ENCODE assay signal across 19 cellular contexts in genomic region chr9:138024131-138024530, GRCh38.
A peak's percentile ranks its signal among the peaks of the same experiment; 100 is the strongest.
DNase-seq lines count a peak whose midpoint lies in the region; TF ChIP-seq lines count a peak whose summit lies in the region.
"Had no signal": no experiment of that assay in that cellular context is flagged by ENCODE, and none has a peak within 500 bp of the region (broad histone marks: within the 10 kb centered on the region; RNA-seq: fewer than 3 reads in every experiment).

No MANE protein-coding gene starts in this region.

- DNase-seq in left ventricle myocardium inferior (no peak), cardiac septum (ENCODE audit: low spot score) (no peak), dorsolateral prefrontal cortex (peak in 4 of 10 donors; percentile 2 to 26 (median 12)), mesendoderm (no peak), ureter (ENCODE audit: low spot score) (peak; percentile 33), transverse colon (no peak), HFFc6 (no peak)
- DNase-seq in activated CD4-positive, alpha-beta T cell treated with anti-CD3 and anti-CD28 coated beads, Interleukin-2, amount 50 U/mL, for 48 hours = no peak
- DNase-seq: amniotic stem cell; CD8-positive, alpha-beta memory T cell; foreskin fibroblast; MG63; naive thymus-derived CD4-positive, alpha-beta T cell; NCI-H1694 treated with DMSO at 0.1 percent for 48 hours; NCI-H446; stimulated activated naive CD4-positive, alpha-beta T cell; WERI-Rb-1 had no signal

- peak overlapping the region; percentile 54 for H3K9ac ChIP-seq in mesendoderm (ENCODE audit: low read length)

- H3K9me3 ChIP-seq in left ventricle myocardium inferior (replicated peaks) (no peaks in the 10 kb centered on the region), transverse colon (no peaks in the 10 kb centered on the region)
- H3K9me3 ChIP-seq: MG63 had no signal

- no peak overlapping the region for H3K4ac ChIP-seq in mesendoderm (ENCODE audit: low read depth, low read length)

- no peak overlapping the region for H4K8ac ChIP-seq in mesendoderm (ENCODE audit: low read depth, low read length)

- H3K4me3 Mint-ChIP-seq in HFFc6 = no peak overlapping the region
- H3K4me3 Mint-ChIP-seq: activated T-helper 17 cell treated with anti-CD3 and anti-CD28 coated beads, Interleukin-2, amount 50 U/mL, for 72 hours; T-helper 1 cell treated with Interleukin-12 subunit alpha and Interleukin-12 subunit beta and Interleukin-4 antibody, amounts not matched to agents 30 μg/mL and 1 μg/mL, for 36 hours had no signal

- no peak overlapping the region for H3K4me2 ChIP-seq in mesendoderm (ENCODE audit: low read length)

- H2BK5ac ChIP-seq in mesendoderm (ENCODE audit: low read length) = no peak overlapping the region

- no peak overlapping the region for H4K5ac ChIP-seq in mesendoderm (ENCODE audit: low read length)

- no CpG with 5 or more reads among the region's 9 CpGs for WGBS in mesendoderm (ENCODE audit: extremely low coverage, insufficient coverage, low lambda C conversion rate)
- 81% methylated on average over 9 of the region's 9 CpGs; no CpG with 5 or more reads in 1 of the 2 donors for WGBS in transverse colon (ENCODE audit: low coverage in 1 of 2), 2 donors

- no peak for TF ChIP-seq EP300 in transverse colon (IDR thresholded peaks at IDR 0.05; ENCODE audit: low read depth)

- H2AK5ac ChIP-seq in mesendoderm (ENCODE audit: low read length) = no peak overlapping the region

- H3K27me3 Mint-ChIP-seq in HFFc6 (ENCODE audit: insufficient read depth) = no peaks in the 10 kb centered on the region; the same call in 1 of the 2 replicates

- H3K36me3 Mint-ChIP-seq in HFFc6 (ENCODE audit: low read depth) = no peaks in the 10 kb centered on the region
- H3K36me3 Mint-ChIP-seq: CD8-positive, alpha-beta memory T cell; naive thymus-derived CD4-positive, alpha-beta T cell had no signal

- H3K4me1 ChIP-seq in left ventricle myocardium inferior (peaks cover 14% of the 10 kb centered on the region), mesendoderm (ENCODE audit: control insufficient read depth, low read depth, low read length) (no peaks in the 10 kb centered on the region), transverse colon (peaks cover 0 to 9% (median 5%) of the 10 kb centered on the region in 4 donors)

- no peak overlapping the region for H3K27ac ChIP-seq in left ventricle myocardium inferior (replicated peaks)
- peak overlapping the region in 5 of 59 donors; percentile 11 to 57 (median 23) for H3K27ac ChIP-seq in dorsolateral prefrontal cortex
- no peak overlapping the region for H3K27ac ChIP-seq in mesendoderm (ENCODE audit: low read depth, low read length)
- H3K27ac ChIP-seq in transverse colon = no peak overlapping the region
- H3K27ac ChIP-seq: WERI-Rb-1 had no signal

- H3K56ac ChIP-seq in mesendoderm (ENCODE audit: low read length) = peak overlapping the region; percentile 54

- H3K36me3 ChIP-seq in left ventricle myocardium inferior (no peaks in the 10 kb centered on the region), mesendoderm (ENCODE audit: control insufficient read depth, insufficient read depth, low read length) (no peaks in the 10 kb centered on the region), transverse colon (no peaks in the 10 kb centered on the region)
- H3K36me3 ChIP-seq: MG63 had no signal

- H3K18ac ChIP-seq in mesendoderm (ENCODE audit: low read length) = no peak overlapping the region

- TF ChIP-seq CTCF in left ventricle myocardium inferior (IDR thresholded peaks at IDR 0.05; ENCODE audit: borderline replicate concordance) (no peak), dorsolateral prefrontal cortex (IDR thresholded peaks at IDR 0.05 in 54 of 56, conservative IDR thresholded peaks at IDR 0.05 in 2 of 56; ENCODE audit: low read depth in 1 of 56, partially characterized antibody in 56 of 56) (no peak), transverse colon (IDR thresholded peaks at IDR 0.05) (no peak), HFFc6 (IDR thresholded peaks at IDR 0.05) (no peak)

- H2BK120ac ChIP-seq in mesendoderm (ENCODE audit: low read depth, low read length) = no peak overlapping the region

- no peaks in the 10 kb centered on the region for H3K79me1 ChIP-seq in mesendoderm (ENCODE audit: low read length)

- no peak overlapping the region for H3K27ac Mint-ChIP-seq in HFFc6
- H3K27ac Mint-ChIP-seq: activated T-helper 17 cell treated with anti-CD3 and anti-CD28 coated beads, Interleukin-2, amount 50 U/mL, for 72 hours; CD8-positive, alpha-beta memory T cell; naive thymus-derived CD4-positive, alpha-beta T cell; T-helper 1 cell treated with Interleukin-12 subunit alpha and Interleukin-12 subunit beta and Interleukin-4 antibody, amounts not matched to agents 30 μg/mL and 1 μg/mL, for 36 hours had no signal

- peaks cover 78% of the 10 kb centered on the region for H3K27me3 ChIP-seq in left ventricle myocardium inferior (ENCODE audit: low read depth)
- H3K27me3 ChIP-seq in dorsolateral prefrontal cortex = peaks cover 0 to 28% (median 9%) of the 10 kb centered on the region in 45 donors
- no peaks in the 10 kb centered on the region for H3K27me3 ChIP-seq in mesendoderm (ENCODE audit: insufficient read depth, low read length, poor library complexity)
- peaks cover 52% of the 10 kb centered on the region for H3K27me3 ChIP-seq in transverse colon

- intact Hi-C loops in left ventricle myocardium inferior (cut with micrococcal nuclease) (no loop called here), cardiac septum (cut with DNase I) (no loop called here), dorsolateral prefrontal cortex (cut with DNase I) (no loop called here), transverse colon (cut with DNase I; ENCODE audit: low total_unique reads) (no loop called here)

- in situ Hi-C loops in transverse colon (cut with MboI; ENCODE audit: low pct_ligation_motif_present in 1 of 4, low pct_unique_long_range_greater_than_20kb in 1 of 4, low sequenced_read_pairs in 3 of 4) = no loop called here

- no peaks in the 10 kb centered on the region for H3K4me1 Mint-ChIP-seq in HFFc6 (ENCODE audit: low read depth)
- H3K4me1 Mint-ChIP-seq: activated T-helper 17 cell treated with anti-CD3 and anti-CD28 coated beads, Interleukin-2, amount 50 U/mL, for 72 hours; CD8-positive, alpha-beta memory T cell had no signal

- peak overlapping the region; percentile 53 for H3K4me3 ChIP-seq in left ventricle myocardium inferior
- H3K4me3 ChIP-seq in dorsolateral prefrontal cortex = peak overlapping the region in 50 of 59 donors; percentile 17 to 64 (median 44)
- H3K4me3 ChIP-seq in mesendoderm (ENCODE audit: low read length) = no peak overlapping the region
- H3K4me3 ChIP-seq in transverse colon = no peak overlapping the region
- H3K4me3 ChIP-seq: MG63 had no signal

- H3K79me2 ChIP-seq in mesendoderm (ENCODE audit: control insufficient read depth, insufficient read depth, low read length) = no peaks in the 10 kb centered on the region

- no peak overlapping the region for H3K23ac ChIP-seq in mesendoderm (ENCODE audit: low read length)

- H2BK15ac ChIP-seq in mesendoderm (replicated peaks; ENCODE audit: low read depth) = no peak overlapping the region

- no peak for TF ChIP-seq POLR2A in transverse colon (IDR thresholded peaks at IDR 0.05)

- peaks cover 11% of the 10 kb centered on the region; the same call in 1 of the 2 replicates for H3K9me3 Mint-ChIP-seq in HFFc6
- H3K9me3 Mint-ChIP-seq: activated T-helper 17 cell treated with anti-CD3 and anti-CD28 coated beads, Interleukin-2, amount 50 U/mL, for 72 hours; CD8-positive, alpha-beta memory T cell; T-helper 1 cell treated with Interleukin-12 subunit alpha and Interleukin-12 subunit beta and Interleukin-4 antibody, amounts not matched to agents 30 μg/mL and 1 μg/mL, for 36 hours had no signal

Comparison
In these comparisons a context has a peak if more than half of its experiments do, and no peak if none do; other contexts are left out.
1. H3K4me3 ChIP-seq: peak in left ventricle myocardium inferior (single experiment) and dorsolateral prefrontal cortex (50 of 59); none in mesendoderm (single experiment) and transverse colon (0 of 4).